Comparison of ENCODE assay signal across 1 cellular context in the genomic region with DNA sequence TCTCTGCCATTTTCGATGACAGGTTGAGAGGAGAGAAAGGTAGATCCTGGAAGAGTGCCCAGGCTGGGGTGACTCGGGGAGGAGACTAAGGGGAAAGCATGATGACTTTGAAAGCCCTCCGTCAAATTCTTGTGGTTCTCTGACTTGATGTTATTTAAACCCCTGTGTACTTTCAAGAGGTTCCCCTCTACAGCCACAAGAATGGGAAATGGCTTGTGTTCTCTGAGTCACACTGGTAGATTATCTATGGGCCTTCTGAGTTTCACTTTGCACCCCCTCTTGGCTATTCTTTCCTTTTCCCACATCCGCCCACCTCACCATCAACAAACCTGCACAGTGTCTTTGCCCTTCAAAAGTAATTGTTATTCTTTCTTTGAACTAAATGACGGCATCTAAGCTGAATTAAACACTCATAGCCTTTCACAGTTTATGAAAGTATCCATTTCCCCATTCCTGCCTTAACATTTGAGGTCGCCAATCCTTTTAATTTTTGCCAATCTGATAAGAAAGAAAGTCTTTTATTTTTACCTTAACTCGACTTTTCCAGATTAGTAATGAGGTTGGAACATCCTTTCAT.
TF ChIP-seq lines count a peak whose summit lies in the region.

No MANE protein-coding gene starts in this region.

TF ChIP-seq in GM12878, 131 proteins besides CTCF, POLR2A, EP300 and RAD21 (continued from another document and continues in another):
- TF ChIP-seq, protein P1, sequence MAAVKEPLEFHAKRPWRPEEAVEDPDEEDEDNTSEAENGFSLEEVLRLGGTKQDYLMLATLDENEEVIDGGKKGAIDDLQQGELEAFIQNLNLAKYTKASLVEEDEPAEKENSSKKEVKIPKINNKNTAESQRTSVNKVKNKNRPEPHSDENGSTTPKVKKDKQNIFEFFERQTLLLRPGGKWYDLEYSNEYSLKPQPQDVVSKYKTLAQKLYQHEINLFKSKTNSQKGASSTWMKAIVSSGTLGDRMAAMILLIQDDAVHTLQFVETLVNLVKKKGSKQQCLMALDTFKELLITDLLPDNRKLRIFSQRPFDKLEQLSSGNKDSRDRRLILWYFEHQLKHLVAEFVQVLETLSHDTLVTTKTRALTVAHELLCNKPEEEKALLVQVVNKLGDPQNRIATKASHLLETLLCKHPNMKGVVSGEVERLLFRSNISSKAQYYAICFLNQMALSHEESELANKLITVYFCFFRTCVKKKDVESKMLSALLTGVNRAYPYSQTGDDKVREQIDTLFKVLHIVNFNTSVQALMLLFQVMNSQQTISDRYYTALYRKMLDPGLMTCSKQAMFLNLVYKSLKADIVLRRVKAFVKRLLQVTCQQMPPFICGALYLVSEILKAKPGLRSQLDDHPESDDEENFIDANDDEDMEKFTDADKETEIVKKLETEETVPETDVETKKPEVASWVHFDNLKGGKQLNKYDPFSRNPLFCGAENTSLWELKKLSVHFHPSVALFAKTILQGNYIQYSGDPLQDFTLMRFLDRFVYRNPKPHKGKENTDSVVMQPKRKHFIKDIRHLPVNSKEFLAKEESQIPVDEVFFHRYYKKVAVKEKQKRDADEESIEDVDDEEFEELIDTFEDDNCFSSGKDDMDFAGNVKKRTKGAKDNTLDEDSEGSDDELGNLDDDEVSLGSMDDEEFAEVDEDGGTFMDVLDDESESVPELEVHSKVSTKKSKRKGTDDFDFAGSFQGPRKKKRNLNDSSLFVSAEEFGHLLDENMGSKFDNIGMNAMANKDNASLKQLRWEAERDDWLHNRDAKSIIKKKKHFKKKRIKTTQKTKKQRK (IDR thresholded peaks at IDR 0.05; ENCODE audit: low read depth, low read length) = no peak
- TF ChIP-seq PAX5 (IDR thresholded peaks at IDR 0.05; ENCODE audit: borderline replicate concordance, low read depth, low read length) (peak; percentile 89), HDGF (IDR thresholded peaks at IDR 0.05) (no peak), ZNF217 (IDR thresholded peaks at IDR 0.05) (peak; percentile 70; the same call in 1 of the 2 replicates), LARP7 (IDR thresholded peaks at IDR 0.05) (no peak), BACH1 (IDR thresholded peaks at IDR 0.05; ENCODE audit: borderline replicate concordance) (peak; percentile 76; the same call in 1 of the 2 replicates), CHD1 (IDR thresholded peaks at IDR 0.05; ENCODE audit: low read depth, low read length) (no peak), GABPA (IDR thresholded peaks at IDR 0.05; ENCODE audit: low read depth) (peak; percentile 64), STAT3 (IDR thresholded peaks at IDR 0.05; ENCODE audit: low read depth, low read length) (0 out of 2 replicates have a peak, but pooled peaks have one; percentile 30), ESRRA (IDR thresholded peaks at IDR 0.05; ENCODE audit: low read length) (no peak; the same call in 1 of the 2 replicates), ASH2L (IDR thresholded peaks at IDR 0.05; ENCODE audit: borderline replicate concordance, low read depth) (no peak), MXI1 (IDR thresholded peaks at IDR 0.05; ENCODE audit: low read depth, low read length) (no peak), EGR1 (IDR thresholded peaks at IDR 0.05; ENCODE audit: borderline replicate concordance in 1 of 2, low read depth in 2 of 2, low read length in 2 of 2) (peak in 1 of 2 experiments; percentile 85; a peak in 2 of 3 replicates), SREBF1 (IDR thresholded peaks at IDR 0.05; ENCODE audit: low read length) (no peak), MEF2A (IDR thresholded peaks at IDR 0.05; ENCODE audit: insufficient read depth, low read depth, low read length) (peak; percentile 90), IRF4 (IDR thresholded peaks at IDR 0.05; ENCODE audit: low read depth, low read length) (peak; percentile 96), JUND (IDR thresholded peaks at IDR 0.05; ENCODE audit: low read depth, low read length) (0 out of 2 replicates have a peak, but pooled peaks have one; percentile 42), NR2F1 (conservative IDR thresholded peaks at IDR 0.05) (peak; percentile 76), ZZZ3 (IDR thresholded peaks at IDR 0.05; ENCODE audit: control insufficient read depth, insufficient read length, low read depth) (no peak), ZSCAN29 (IDR thresholded peaks at IDR 0.05) (no peak), YBX1 (IDR thresholded peaks at IDR 0.05) (no peak), KDM1A (IDR thresholded peaks at IDR 0.05; ENCODE audit: borderline replicate concordance) (no peak), YY1 (IDR thresholded peaks at IDR 0.05; ENCODE audit: low read depth, low read length) (0 out of 2 replicates have a peak, but pooled peaks have one; percentile 47), RUNX3 (IDR thresholded peaks at IDR 0.05; ENCODE audit: low read length) (peak; percentile 98), CBX3 (IDR thresholded peaks at IDR 0.05; ENCODE audit: borderline replicate concordance, low read depth) (no peak), SMAD5 (IDR thresholded peaks at IDR 0.05; ENCODE audit: low read depth) (no peak), STAT1 (conservative IDR thresholded peaks at IDR 0.05) (no peak), BRCA1 (IDR thresholded peaks at IDR 0.05; ENCODE audit: low read depth, low read length) (no peak), BCL11A (IDR thresholded peaks at IDR 0.05; ENCODE audit: low read depth, low read length) (peak; percentile 92), MEF2B (IDR thresholded peaks at IDR 0.05; ENCODE audit: partially characterized antibody, poor library complexity, severe bottlenecking) (peak; percentile 87), SIX5 (IDR thresholded peaks at IDR 0.05; ENCODE audit: low read depth, low read length, severe bottlenecking) (peak; percentile 21), EZH2 (IDR thresholded peaks at IDR 0.05; ENCODE audit: borderline replicate concordance, control insufficient read depth, low read depth, low read length) (no peak), ZNF24 (IDR thresholded peaks at IDR 0.05) (peak; percentile 55; the same call in 1 of the 2 replicates), ETV6 (conservative IDR thresholded peaks at IDR 0.05 in 1 of 2, IDR thresholded peaks at IDR 0.05 in 1 of 2; ENCODE audit: borderline replicate concordance in 1 of 2, low read depth in 1 of 2) (peak in 1 of 2 experiments; percentile 99; a peak in 2 of 4 replicates), MYB (IDR thresholded peaks at IDR 0.05; ENCODE audit: borderline replicate concordance, low read depth, low read length) (no peak), FOXM1 (IDR thresholded peaks at IDR 0.05; ENCODE audit: low read depth, low read length) (peak; percentile 88; the same call in 1 of the 2 replicates), TCF3 (IDR thresholded peaks at IDR 0.05; ENCODE audit: borderline replicate concordance, insufficient read depth, low read depth, low read length) (0 out of 2 replicates have a peak, but pooled peaks have one; percentile 35), NR2C2 (IDR thresholded peaks at IDR 0.05; ENCODE audit: borderline replicate concordance, control insufficient read depth, insufficient read length, low read depth) (no peak)
- TF ChIP-seq, protein P2, sequence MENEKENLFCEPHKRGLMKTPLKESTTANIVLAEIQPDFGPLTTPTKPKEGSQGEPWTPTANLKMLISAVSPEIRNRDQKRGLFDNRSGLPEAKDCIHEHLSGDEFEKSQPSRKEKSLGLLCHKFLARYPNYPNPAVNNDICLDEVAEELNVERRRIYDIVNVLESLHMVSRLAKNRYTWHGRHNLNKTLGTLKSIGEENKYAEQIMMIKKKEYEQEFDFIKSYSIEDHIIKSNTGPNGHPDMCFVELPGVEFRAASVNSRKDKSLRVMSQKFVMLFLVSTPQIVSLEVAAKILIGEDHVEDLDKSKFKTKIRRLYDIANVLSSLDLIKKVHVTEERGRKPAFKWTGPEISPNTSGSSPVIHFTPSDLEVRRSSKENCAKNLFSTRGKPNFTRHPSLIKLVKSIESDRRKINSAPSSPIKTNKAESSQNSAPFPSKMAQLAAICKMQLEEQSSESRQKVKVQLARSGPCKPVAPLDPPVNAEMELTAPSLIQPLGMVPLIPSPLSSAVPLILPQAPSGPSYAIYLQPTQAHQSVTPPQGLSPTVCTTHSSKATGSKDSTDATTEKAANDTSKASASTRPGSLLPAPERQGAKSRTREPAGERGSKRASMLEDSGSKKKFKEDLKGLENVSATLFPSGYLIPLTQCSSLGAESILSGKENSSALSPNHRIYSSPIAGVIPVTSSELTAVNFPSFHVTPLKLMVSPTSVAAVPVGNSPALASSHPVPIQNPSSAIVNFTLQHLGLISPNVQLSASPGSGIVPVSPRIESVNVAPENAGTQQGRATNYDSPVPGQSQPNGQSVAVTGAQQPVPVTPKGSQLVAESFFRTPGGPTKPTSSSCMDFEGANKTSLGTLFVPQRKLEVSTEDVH (IDR thresholded peaks at IDR 0.05; ENCODE audit: low read depth, partially characterized antibody) = no peak
- TF ChIP-seq, protein P3, sequence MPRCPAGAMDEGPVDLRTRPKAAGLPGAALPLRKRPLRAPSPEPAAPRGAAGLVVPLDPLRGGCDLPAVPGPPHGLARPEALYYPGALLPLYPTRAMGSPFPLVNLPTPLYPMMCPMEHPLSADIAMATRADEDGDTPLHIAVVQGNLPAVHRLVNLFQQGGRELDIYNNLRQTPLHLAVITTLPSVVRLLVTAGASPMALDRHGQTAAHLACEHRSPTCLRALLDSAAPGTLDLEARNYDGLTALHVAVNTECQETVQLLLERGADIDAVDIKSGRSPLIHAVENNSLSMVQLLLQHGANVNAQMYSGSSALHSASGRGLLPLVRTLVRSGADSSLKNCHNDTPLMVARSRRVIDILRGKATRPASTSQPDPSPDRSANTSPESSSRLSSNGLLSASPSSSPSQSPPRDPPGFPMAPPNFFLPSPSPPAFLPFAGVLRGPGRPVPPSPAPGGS (IDR thresholded peaks at IDR 0.05; ENCODE audit: borderline replicate concordance, insufficient read depth, low read depth, low read length, poor library complexity, severe bottlenecking) = peak; percentile 74
- TF ChIP-seq, protein P4, sequence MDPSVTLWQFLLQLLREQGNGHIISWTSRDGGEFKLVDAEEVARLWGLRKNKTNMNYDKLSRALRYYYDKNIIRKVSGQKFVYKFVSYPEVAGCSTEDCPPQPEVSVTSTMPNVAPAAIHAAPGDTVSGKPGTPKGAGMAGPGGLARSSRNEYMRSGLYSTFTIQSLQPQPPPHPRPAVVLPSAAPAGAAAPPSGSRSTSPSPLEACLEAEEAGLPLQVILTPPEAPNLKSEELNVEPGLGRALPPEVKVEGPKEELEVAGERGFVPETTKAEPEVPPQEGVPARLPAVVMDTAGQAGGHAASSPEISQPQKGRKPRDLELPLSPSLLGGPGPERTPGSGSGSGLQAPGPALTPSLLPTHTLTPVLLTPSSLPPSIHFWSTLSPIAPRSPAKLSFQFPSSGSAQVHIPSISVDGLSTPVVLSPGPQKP (IDR thresholded peaks at IDR 0.05; ENCODE audit: low read depth, low read length) = no peak
- TF ChIP-seq, protein P5, sequence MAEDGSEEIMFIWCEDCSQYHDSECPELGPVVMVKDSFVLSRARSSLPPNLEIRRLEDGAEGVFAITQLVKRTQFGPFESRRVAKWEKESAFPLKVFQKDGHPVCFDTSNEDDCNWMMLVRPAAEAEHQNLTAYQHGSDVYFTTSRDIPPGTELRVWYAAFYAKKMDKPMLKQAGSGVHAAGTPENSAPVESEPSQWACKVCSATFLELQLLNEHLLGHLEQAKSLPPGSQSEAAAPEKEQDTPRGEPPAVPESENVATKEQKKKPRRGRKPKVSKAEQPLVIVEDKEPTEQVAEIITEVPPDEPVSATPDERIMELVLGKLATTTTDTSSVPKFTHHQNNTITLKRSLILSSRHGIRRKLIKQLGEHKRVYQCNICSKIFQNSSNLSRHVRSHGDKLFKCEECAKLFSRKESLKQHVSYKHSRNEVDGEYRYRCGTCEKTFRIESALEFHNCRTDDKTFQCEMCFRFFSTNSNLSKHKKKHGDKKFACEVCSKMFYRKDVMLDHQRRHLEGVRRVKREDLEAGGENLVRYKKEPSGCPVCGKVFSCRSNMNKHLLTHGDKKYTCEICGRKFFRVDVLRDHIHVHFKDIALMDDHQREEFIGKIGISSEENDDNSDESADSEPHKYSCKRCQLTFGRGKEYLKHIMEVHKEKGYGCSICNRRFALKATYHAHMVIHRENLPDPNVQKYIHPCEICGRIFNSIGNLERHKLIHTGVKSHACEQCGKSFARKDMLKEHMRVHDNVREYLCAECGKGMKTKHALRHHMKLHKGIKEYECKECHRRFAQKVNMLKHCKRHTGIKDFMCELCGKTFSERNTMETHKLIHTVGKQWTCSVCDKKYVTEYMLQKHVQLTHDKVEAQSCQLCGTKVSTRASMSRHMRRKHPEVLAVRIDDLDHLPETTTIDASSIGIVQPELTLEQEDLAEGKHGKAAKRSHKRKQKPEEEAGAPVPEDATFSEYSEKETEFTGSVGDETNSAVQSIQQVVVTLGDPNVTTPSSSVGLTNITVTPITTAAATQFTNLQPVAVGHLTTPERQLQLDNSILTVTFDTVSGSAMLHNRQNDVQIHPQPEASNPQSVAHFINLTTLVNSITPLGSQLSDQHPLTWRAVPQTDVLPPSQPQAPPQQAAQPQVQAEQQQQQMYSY (CRISPR knock-in tag; IDR thresholded peaks at IDR 0.05) = no peak
- TF ChIP-seq, protein P6, sequence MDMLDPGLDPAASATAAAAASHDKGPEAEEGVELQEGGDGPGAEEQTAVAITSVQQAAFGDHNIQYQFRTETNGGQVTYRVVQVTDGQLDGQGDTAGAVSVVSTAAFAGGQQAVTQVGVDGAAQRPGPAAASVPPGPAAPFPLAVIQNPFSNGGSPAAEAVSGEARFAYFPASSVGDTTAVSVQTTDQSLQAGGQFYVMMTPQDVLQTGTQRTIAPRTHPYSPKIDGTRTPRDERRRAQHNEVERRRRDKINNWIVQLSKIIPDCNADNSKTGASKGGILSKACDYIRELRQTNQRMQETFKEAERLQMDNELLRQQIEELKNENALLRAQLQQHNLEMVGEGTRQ (IDR thresholded peaks at IDR 0.05; ENCODE audit: borderline replicate concordance, low read depth, low read length) = no peak
- TF ChIP-seq, protein P7, sequence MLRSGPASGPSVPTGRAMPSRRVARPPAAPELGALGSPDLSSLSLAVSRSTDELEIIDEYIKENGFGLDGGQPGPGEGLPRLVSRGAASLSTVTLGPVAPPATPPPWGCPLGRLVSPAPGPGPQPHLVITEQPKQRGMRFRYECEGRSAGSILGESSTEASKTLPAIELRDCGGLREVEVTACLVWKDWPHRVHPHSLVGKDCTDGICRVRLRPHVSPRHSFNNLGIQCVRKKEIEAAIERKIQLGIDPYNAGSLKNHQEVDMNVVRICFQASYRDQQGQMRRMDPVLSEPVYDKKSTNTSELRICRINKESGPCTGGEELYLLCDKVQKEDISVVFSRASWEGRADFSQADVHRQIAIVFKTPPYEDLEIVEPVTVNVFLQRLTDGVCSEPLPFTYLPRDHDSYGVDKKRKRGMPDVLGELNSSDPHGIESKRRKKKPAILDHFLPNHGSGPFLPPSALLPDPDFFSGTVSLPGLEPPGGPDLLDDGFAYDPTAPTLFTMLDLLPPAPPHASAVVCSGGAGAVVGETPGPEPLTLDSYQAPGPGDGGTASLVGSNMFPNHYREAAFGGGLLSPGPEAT (IDR thresholded peaks at IDR 0.05; ENCODE audit: low read depth) = peak; percentile 97
